8 cellular contexts compared by ENCODE assay signal in the genomic region with DNA sequence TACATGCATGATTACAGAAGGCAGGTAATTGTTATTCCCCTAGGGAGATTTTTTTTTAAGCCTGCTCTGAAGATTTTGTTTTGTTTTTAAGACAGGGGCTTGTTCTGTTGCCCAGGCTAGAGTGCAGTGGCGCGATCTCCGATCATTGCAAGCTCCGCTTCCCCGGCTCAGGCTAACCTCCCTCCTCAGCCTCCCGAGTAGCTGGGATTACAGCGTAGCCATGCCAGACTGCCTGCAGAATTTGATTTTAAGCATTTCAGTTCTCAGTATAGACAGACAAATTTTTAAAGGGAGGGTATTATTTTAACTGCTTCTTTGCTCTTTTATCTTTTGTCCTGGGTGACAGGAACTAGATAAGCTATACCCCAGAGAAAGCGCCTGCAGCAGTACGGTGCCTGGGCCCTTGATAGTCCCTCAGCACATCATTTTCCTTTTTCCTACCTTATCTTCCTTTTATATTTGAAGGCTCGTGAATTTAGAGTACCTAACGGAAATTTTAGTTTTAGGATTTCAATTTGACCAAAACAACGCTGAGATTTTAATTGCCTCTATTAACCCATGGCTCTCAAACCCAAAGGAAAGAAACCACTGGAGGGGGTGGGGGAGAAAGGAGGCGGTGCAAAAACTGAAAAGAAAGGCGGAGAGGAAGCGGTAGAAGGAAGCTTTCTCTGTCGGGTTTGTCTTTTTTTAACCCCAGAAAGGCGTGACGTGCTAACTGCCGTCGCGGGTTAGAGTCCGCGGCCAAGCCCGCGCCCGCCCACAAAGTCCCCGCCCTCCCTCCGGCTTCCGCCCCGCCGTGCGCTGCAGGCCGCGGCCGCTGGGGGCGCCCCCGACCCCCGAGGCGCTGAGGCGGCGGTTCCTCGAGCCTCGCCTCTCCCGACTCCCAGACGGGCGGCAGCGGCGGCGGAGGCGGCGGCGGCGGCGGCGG. TPM values are rescaled to one million over a fixed set of nuclear protein-coding genes. Genes with fewer than 3 reads are reported as not detected.
DNase-seq lines count a peak whose midpoint lies in the region; ATAC-seq and TF ChIP-seq lines count a peak whose summit lies in the region.

Gene EEIG2, plus strand, starts transcription at position 886 of the 928 bp plus-strand sequence. CDS start 329 bp downstream, outside the sequence.

- H3K27me3 ChIP-seq in CD4-positive, alpha-beta T cell (ENCODE audit: control insufficient read depth, insufficient read depth, low read length), result no peaks in the 10 kb centered on the region
- H3K27me3 ChIP-seq in ectodermal cell (ENCODE audit: control insufficient read depth, insufficient read depth, low read length, poor library complexity, severe bottlenecking), result peaks cover 9% of the 10 kb centered on the region

- POLR2A ChIA-PET in CD4-positive, alpha-beta T cell (lab: Charles Lee), result interaction anchor here (0.6 to 5.0 kb wide), 21 partner anchors 8 to 1780 kb away, joined by 3 to 66 read pairs (median 4); partner anchors contain the start of genes HENMT1, PRPF38B, RBM15 and SLC25A24

- CTCF ChIA-PET in CD4-positive, alpha-beta T cell (lab: Charles Lee), result interaction anchor here (0.6 to 4.3 kb wide), 35 partner anchors 9 to 553 kb away, joined by 3 to 77 read pairs (median 4); partner anchors contain the start of gene PRPF38B

- peak within 1 kb of the TSS; percentile 99 for H3K4me3 Mint-ChIP-seq in CD4-positive, alpha-beta T cell

- intact Hi-C loops in CD4-positive, alpha-beta T cell (cut with DNase I, micrococcal nuclease), result loop anchor here (1.0 to 10.0 kb wide), 6 partner anchors 83 to 777 kb away; partner anchors contain the start of genes PRPF38B (in 2 of the 2), GPSM2 (in 1 of the 2) and STXBP3 (in 1 of the 2)

- H3K9me3 ChIP-seq in CD4-positive, alpha-beta T cell (ENCODE audit: control insufficient read depth, low read length), result no peaks in the 10 kb centered on the region
- H3K9me3 ChIP-seq in ectodermal cell (ENCODE audit: control insufficient read depth, low read length), result no peaks in the 10 kb centered on the region

- peak; percentile 90 for ATAC-seq in CD4-positive, alpha-beta T cell (ENCODE audit: poor library complexity)
- peak; percentile 68 for ATAC-seq in GM19351 (IDR thresholded peaks at IDR 0.05; ENCODE audit: unreplicated experiment)
- peak; percentile 57 for ATAC-seq in HG03469 (IDR thresholded peaks at IDR 0.05; ENCODE audit: unreplicated experiment)

- DNase-seq in CD4-positive, alpha-beta T cell, result peak; percentile 85 to 94 (median 88)
- DNase-seq in NCI-H748 treated with DMSO at 0.1 percent for 48 hours (lab: John Stamatoyannopoulos, UW) (peak; percentile 57), medulla oblongata (ENCODE audit: extremely low spot score) (peak; percentile 88)
- DNase-seq in activated CD4-positive, alpha-beta T cell treated with anti-CD3 and anti-CD28 coated beads, Interleukin-2, amount 50 U/mL, for 48 hours, result peak; percentile 87 to 88
- DNase-seq in stimulated activated CD4-positive, alpha-beta T cell treated with anti-CD3 and anti-CD28 coated beads, TNF-alpha, amount 100 ng/mL, for 4 hours (ENCODE audit: low read depth in 3 of 3), result peak; percentile 75 to 90 (median 83)

- H3K27me3 Mint-ChIP-seq in CD4-positive, alpha-beta T cell, result no peaks in the 10 kb centered on the region

- H3K4me3 ChIP-seq in ectodermal cell (ENCODE audit: insufficient read depth, low read depth, low read length), result peak within 1 kb of the TSS; percentile 44

- no peaks in the 10 kb centered on the region for H3K4me1 ChIP-seq in ectodermal cell (ENCODE audit: control insufficient read depth, insufficient read depth, low read length)

- H3K36me3 Mint-ChIP-seq in CD4-positive, alpha-beta T cell (ENCODE audit: low read depth), result peaks cover 5% of the 10 kb centered on the region

- no peaks in the 10 kb centered on the region for H3K9me3 Mint-ChIP-seq in CD4-positive, alpha-beta T cell

- peak; percentile 56 for TF ChIP-seq CTCF in CD4-positive, alpha-beta T cell (IDR thresholded peaks at IDR 0.05)

- H3K27ac ChIP-seq in CD4-positive, alpha-beta T cell (ENCODE audit: low read depth, low read length), result peak within 1 kb of the TSS; percentile 57
- H3K27ac ChIP-seq in ectodermal cell (ENCODE audit: insufficient read depth, low read depth, low read length, poor library complexity, severe bottlenecking), result no peak within 1 kb of the TSS

- H3K36me3 ChIP-seq in ectodermal cell (ENCODE audit: control insufficient read depth, insufficient read depth, low read length), result no peaks in the 10 kb centered on the region

- H3K27ac Mint-ChIP-seq in CD4-positive, alpha-beta T cell, result peak within 1 kb of the TSS; percentile 88

- peaks cover 47% of the 10 kb centered on the region for H3K4me1 Mint-ChIP-seq in CD4-positive, alpha-beta T cell (ENCODE audit: low read depth)

- WGBS in ectodermal cell, 2 experiments, result 16 to 17% methylated on average over 54 to 55 of the region's 55 CpGs

RNA-seq across cellular contexts. Expression of gene EEIG2, which starts in this region (rescaled TPM):
- total RNA-seq in CD4-positive, alpha-beta T cell, result 10 to 100 TPM; 11.6 to 12.2 TPM
- 5.8 TPM for polyA plus RNA-seq in ectodermal cell (2013, experiment 1 of 4)
- polyA plus RNA-seq in ectodermal cell (2013, experiment 2 of 4), result 4.8 TPM
- 4.6 TPM for polyA plus RNA-seq in ectodermal cell (2013, experiment 3 of 4)
- 5.6 TPM for polyA plus RNA-seq in ectodermal cell (2013, experiment 4 of 4)
